Comparison of ENCODE assay signal across 9 cellular contexts in genomic region chr10:45596556-45596955, GRCh38.
"Had no signal": no experiment of that assay in that cellular context is flagged by ENCODE, and none has a peak within 500 bp of the region (broad histone marks: within the 10 kb centered on the region; RNA-seq: fewer than 3 reads in every experiment).

No MANE protein-coding gene starts in this region.

- H2AFZ ChIP-seq: GM23338 had no signal

- H3K4me3 ChIP-seq: GM23338, HAP-1 had no signal

- H3K27ac ChIP-seq: HL-60 had no signal

- H3K9me3 Mint-ChIP-seq: HFFc6 had no signal

- H3K27ac Mint-ChIP-seq: GM23338, HFFc6 had no signal

- H3K9me3 ChIP-seq: HAP-1 had no signal

- ATAC-seq: GM23338, HCT116 had no signal

- H3K4me2 ChIP-seq: GM23338 had no signal

- DNase-seq: H7, HFFc6, IMR-90, KBM-7 had no signal

- H3K36me3 ChIP-seq: HAP-1 had no signal

- FAIRE-seq: H1 had no signal
